Comparison of ENCODE assay signal across 8 cellular contexts in the genomic region with DNA sequence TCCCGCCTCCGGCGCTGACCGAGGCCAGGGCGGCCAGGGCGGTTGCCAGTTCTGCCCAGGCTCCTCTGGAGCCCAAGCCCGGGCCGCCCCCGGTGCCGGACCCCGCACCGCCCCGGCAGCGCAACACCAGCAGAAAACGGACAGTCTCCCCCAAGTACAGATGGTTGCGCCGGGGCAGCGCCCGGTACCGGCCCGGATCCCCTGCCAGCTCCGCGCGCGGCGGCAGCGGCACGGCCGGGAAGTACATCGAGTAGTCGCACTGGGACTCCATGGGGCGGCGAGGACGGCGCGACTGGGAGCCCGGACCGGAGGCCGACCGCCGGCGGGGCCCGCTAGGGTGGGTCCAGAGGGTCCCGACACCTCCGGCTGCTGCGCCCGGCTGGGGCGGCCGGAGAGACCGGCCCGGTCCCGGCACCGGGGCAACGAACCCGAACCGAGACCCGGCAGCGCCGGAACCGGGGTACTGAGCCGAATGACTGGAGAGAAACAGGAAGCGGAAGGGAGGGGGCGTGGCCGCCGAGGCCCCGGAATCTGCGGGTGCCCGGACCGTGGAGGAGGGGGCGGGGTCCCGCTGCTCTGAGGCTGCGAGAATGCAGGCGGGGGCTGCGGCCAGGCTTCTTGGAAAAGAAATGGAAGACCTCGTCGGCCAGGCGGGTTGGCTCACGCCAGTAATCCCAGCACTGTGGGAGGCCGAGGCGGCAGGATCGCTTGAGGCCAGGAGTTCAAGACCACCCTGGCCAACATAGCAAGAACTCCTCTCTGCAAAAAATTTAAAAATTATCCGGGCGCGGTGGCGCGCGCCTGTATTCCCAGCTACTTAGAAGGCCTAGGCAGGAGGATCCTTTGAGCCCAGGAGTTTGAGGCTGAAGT. TPM values are rescaled to one million over a fixed set of nuclear protein-coding genes. Genes with fewer than 3 reads are reported as not detected.
DNase-seq lines count a peak whose midpoint lies in the region; ATAC-seq and TF ChIP-seq lines count a peak whose summit lies in the region.

A gene with protein sequence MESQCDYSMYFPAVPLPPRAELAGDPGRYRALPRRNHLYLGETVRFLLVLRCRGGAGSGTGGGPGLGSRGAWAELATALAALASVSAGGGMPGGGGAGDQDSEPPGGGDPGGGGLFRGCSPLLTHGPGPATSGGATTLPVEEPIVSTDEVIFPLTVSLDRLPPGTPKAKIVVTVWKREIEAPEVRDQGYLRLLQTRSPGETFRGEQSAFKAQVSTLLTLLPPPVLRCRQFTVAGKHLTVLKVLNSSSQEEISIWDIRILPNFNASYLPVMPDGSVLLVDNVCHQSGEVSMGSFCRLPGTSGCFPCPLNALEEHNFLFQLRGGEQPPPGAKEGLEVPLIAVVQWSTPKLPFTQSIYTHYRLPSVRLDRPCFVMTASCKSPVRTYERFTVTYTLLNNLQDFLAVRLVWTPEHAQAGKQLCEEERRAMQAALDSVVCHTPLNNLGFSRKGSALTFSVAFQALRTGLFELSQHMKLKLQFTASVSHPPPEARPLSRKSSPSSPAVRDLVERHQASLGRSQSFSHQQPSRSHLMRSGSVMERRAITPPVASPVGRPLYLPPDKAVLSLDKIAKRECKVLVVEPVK (minus strand): TSS at position 495 of the 870 bp plus-strand sequence. CDS start 224 bp downstream, at position 271.

- TF ChIP-seq CTCF in HEK293 (tag by site-specific recombination; IDR thresholded peaks at IDR 0.05) (no peak), gastroesophageal sphincter (IDR thresholded peaks at IDR 0.05) (peak in 2 of 4 experiments; percentile 6 to 16)

- ATAC-seq in gastroesophageal sphincter, result peak; percentile 92

- DNase-seq in EL (peak; percentile 83), NAMALWA (ENCODE audit: low spot score) (peak; percentile 92), SK-N-MC (ENCODE audit: low read depth, low spot score) (no peak), neuronal stem cell (ENCODE audit: low spot score) (peak; percentile 87)
- peak; percentile 94 for DNase-seq in activated naive CD4-positive, alpha-beta T cell treated with anti-CD3 and anti-CD28 coated beads for 36 hours

- H3K4ac ChIP-seq in neuronal stem cell (ENCODE audit: low read length), result peak within 1 kb of the TSS; percentile 1

- peaks cover 0 to 36% of the 10 kb centered on the region in 2 experiments; a peak in 1 of 3 replicates for H3K36me3 ChIP-seq in HEK293 (ENCODE audit: control insufficient read depth in 2 of 2, insufficient read depth in 1 of 2, low read length in 2 of 2)
- peaks cover 25% of the 10 kb centered on the region; the same call in 1 of the 2 replicates for H3K36me3 ChIP-seq in SK-N-MC (ENCODE audit: insufficient read depth, low read length)
- H3K36me3 ChIP-seq in gastroesophageal sphincter, result peaks cover 0 to 38% of the 10 kb centered on the region in 2 donors
- H3K36me3 ChIP-seq in neuronal stem cell (replicated peaks in 1 of 2; ENCODE audit: control insufficient read depth in 2 of 2, insufficient read depth in 2 of 2, low read length in 2 of 2), result peaks cover 24 to 41% of the 10 kb centered on the region in 2 donors
- peaks cover 0 to 34% (median 31%) of the 10 kb centered on the region in 5 donors for H3K36me3 ChIP-seq in subcutaneous abdominal adipose tissue (ENCODE audit: control insufficient read depth in 5 of 5, insufficient read depth in 5 of 5, low read length in 5 of 5)

- H4K91ac ChIP-seq in neuronal stem cell (ENCODE audit: low read depth, low read length, poor library complexity), result no peak within 1 kb of the TSS

- H3K9me3 ChIP-seq in HEK293 (ENCODE audit: control insufficient read depth, insufficient read depth, low read depth, low read length), result no peaks in the 10 kb centered on the region
- no peaks in the 10 kb centered on the region for H3K9me3 ChIP-seq in SK-N-MC (ENCODE audit: low read depth, low read length)
- no peaks in the 10 kb centered on the region for H3K9me3 ChIP-seq in gastroesophageal sphincter
- no peaks in the 10 kb centered on the region for H3K9me3 ChIP-seq in neuronal stem cell (replicated peaks in 1 of 2; ENCODE audit: control insufficient read depth in 2 of 2, insufficient read depth in 1 of 2, low read depth in 1 of 2, low read length in 2 of 2)
- H3K9me3 ChIP-seq in subcutaneous abdominal adipose tissue (ENCODE audit: control insufficient read depth in 5 of 5, low read length in 5 of 5), result no peaks in the 10 kb centered on the region

- H2BK120ac ChIP-seq in neuronal stem cell (ENCODE audit: low read depth, low read length), result no peak within 1 kb of the TSS

- H3K27me3 ChIP-seq in gastroesophageal sphincter (no peaks in the 10 kb centered on the region), neuronal stem cell (ENCODE audit: control insufficient read depth in 3 of 3, insufficient read depth in 3 of 3, low read depth in 1 of 3, low read length in 3 of 3) (no peaks in the 10 kb centered on the region), subcutaneous abdominal adipose tissue (ENCODE audit: control insufficient read depth in 5 of 5, insufficient read depth in 4 of 5, low read length in 5 of 5) (no peaks in the 10 kb centered on the region)

- 5 to 20% methylated on average over 1 to 15 of the region's 87 CpGs for WGBS in gastroesophageal sphincter (ENCODE audit: low coverage in 1 of 2), 2 donors
- WGBS in neuronal stem cell (ENCODE audit: extremely low coverage in 2 of 2, insufficient read length in 2 of 2, insufficient replicate concordance in 1 of 2), 2 donors, result no CpG with 5 or more reads among the region's 87 CpGs

- peak within 1 kb of the TSS; percentile 86 for H3K18ac ChIP-seq in neuronal stem cell (ENCODE audit: low read length)

- H3K27ac ChIP-seq in HEK293 (ENCODE audit: extremely low read depth, low read depth, low read length) (peak within 1 kb of the TSS; percentile 67), SK-N-MC (peak within 1 kb of the TSS; percentile 66; the same call in 1 of the 2 replicates), gastroesophageal sphincter (peak within 1 kb of the TSS; percentile 21 to 89 (median 84)), neuronal stem cell (replicated peaks; ENCODE audit: low read length) (peak within 1 kb of the TSS; percentile 63), subcutaneous abdominal adipose tissue (ENCODE audit: low read depth, low read length) (peak within 1 kb of the TSS; percentile 72)

- CTCF ChIA-PET in HEK293 (lab: Yijun Ruan, JAX), result interaction anchor here (0.6 to 1.9 kb wide), 4 partner anchors 11 to 450 kb away, joined by 3 to 7 read pairs (median 4); no protein-coding TSS in a partner anchor
- CTCF ChIA-PET in activated naive CD4-positive, alpha-beta T cell treated with anti-CD3 and anti-CD28 coated beads for 36 hours (lab: Charles Lee), result interaction anchor here (2.9 kb wide), 1 partner anchor 59 kb away, joined by 11 read pairs; no protein-coding TSS in a partner anchor

- H2AK5ac ChIP-seq in neuronal stem cell (ENCODE audit: low read depth, low read length), result peak within 1 kb of the TSS; percentile 69

- peak; percentile 30 to 43 for TF ChIP-seq POLR2A in gastroesophageal sphincter (IDR thresholded peaks at IDR 0.05)

- H3K27ac Mint-ChIP-seq in activated naive CD4-positive, alpha-beta T cell treated with anti-CD3 and anti-CD28 coated beads for 36 hours, result peak within 1 kb of the TSS; percentile 83

- peak within 1 kb of the TSS; percentile 80 for H3K4me3 ChIP-seq in HEK293 (ENCODE audit: low read depth, low read length)
- peak within 1 kb of the TSS; percentile 88 for H3K4me3 ChIP-seq in SK-N-MC
- peak within 1 kb of the TSS; percentile 55 to 81 for H3K4me3 ChIP-seq in gastroesophageal sphincter
- peak within 1 kb of the TSS; percentile 87 to 97 for H3K4me3 ChIP-seq in neuronal stem cell (ENCODE audit: low read length in 2 of 2)
- peak within 1 kb of the TSS; percentile 67 to 85 (median 74) for H3K4me3 ChIP-seq in subcutaneous abdominal adipose tissue (ENCODE audit: low read depth in 1 of 5, low read length in 5 of 5)

- peak within 1 kb of the TSS; percentile 78 for H3K4me3 Mint-ChIP-seq in activated naive CD4-positive, alpha-beta T cell treated with anti-CD3 and anti-CD28 coated beads for 36 hours

- H3K14ac ChIP-seq in neuronal stem cell (ENCODE audit: low read length), result no peak within 1 kb of the TSS

- H4K8ac ChIP-seq in neuronal stem cell (ENCODE audit: low read depth, low read length), result no peak within 1 kb of the TSS

- intact Hi-C loops in activated naive CD4-positive, alpha-beta T cell treated with anti-CD3 and anti-CD28 coated beads for 36 hours (cut with micrococcal nuclease), result loop anchor here (1.0 kb wide), 2 partner anchors 8 to 10 kb away; a partner anchor contains a TSS

- peak within 1 kb of the TSS; percentile 87 for H3K23ac ChIP-seq in neuronal stem cell (ENCODE audit: low read depth, low read length, poor library complexity)

- H2BK5ac ChIP-seq in neuronal stem cell (ENCODE audit: low read length), result peak within 1 kb of the TSS; percentile 55

- H3K4me1 Mint-ChIP-seq in activated naive CD4-positive, alpha-beta T cell treated with anti-CD3 and anti-CD28 coated beads for 36 hours (ENCODE audit: low read depth), result peaks cover 37% of the 10 kb centered on the region

- peak within 1 kb of the TSS; percentile 88 for H2AFZ ChIP-seq in neuronal stem cell (ENCODE audit: low read length)

- POLR2A ChIA-PET in HEK293 (lab: Yijun Ruan, JAX), result interaction anchor here (1.0 to 4.3 kb wide), 5 partner anchors 10 to 64 kb away, joined by 3 to 38 read pairs (median 5); a partner anchor contains a TSS

- TF ChIP-seq EP300 in gastroesophageal sphincter (IDR thresholded peaks at IDR 0.05), result no peak

- H3K9ac ChIP-seq in SK-N-MC (ENCODE audit: insufficient read length) (peak within 1 kb of the TSS; percentile 88), neuronal stem cell (ENCODE audit: low read depth, low read length, poor library complexity) (peak within 1 kb of the TSS; percentile 89), subcutaneous abdominal adipose tissue (ENCODE audit: low read length in 5 of 5) (peak within 1 kb of the TSS; percentile 63 to 91 (median 77))

- H3K4me1 ChIP-seq in HEK293 (ENCODE audit: control insufficient read depth, insufficient read depth, low read length) (peaks cover 3% of the 10 kb centered on the region; the same call in 1 of the 2 replicates), gastroesophageal sphincter (peaks cover 0 to 37% (median 14%) of the 10 kb centered on the region in 3 donors), neuronal stem cell (ENCODE audit: control insufficient read depth in 2 of 2, insufficient read depth in 1 of 2, low read depth in 1 of 2, low read length in 2 of 2) (peaks cover 5 to 11% of the 10 kb centered on the region in 2 donors), subcutaneous abdominal adipose tissue (ENCODE audit: control insufficient read depth in 5 of 5, insufficient read depth in 5 of 5, low read length in 5 of 5) (peaks cover 3 to 40% (median 31%) of the 10 kb centered on the region in 5 donors)

- H3K9me3 Mint-ChIP-seq in activated naive CD4-positive, alpha-beta T cell treated with anti-CD3 and anti-CD28 coated beads for 36 hours, result no peaks in the 10 kb centered on the region

- no peak within 1 kb of the TSS for H2BK12ac ChIP-seq in neuronal stem cell (ENCODE audit: low read length)

- H2BK15ac ChIP-seq in neuronal stem cell (ENCODE audit: low read length), result no peak within 1 kb of the TSS

- peak within 1 kb of the TSS; percentile 92 for H3K4me2 ChIP-seq in neuronal stem cell (ENCODE audit: insufficient read depth, low read length, poor library complexity, severe bottlenecking)

- H3K36me3 Mint-ChIP-seq in activated naive CD4-positive, alpha-beta T cell treated with anti-CD3 and anti-CD28 coated beads for 36 hours (ENCODE audit: low read depth), result peaks cover 10% of the 10 kb centered on the region

- peaks cover 5% of the 10 kb centered on the region for H3K79me1 ChIP-seq in neuronal stem cell (ENCODE audit: low read depth, low read length)

- no peaks in the 10 kb centered on the region for H3K27me3 Mint-ChIP-seq in activated naive CD4-positive, alpha-beta T cell treated with anti-CD3 and anti-CD28 coated beads for 36 hours (ENCODE audit: low read depth)

RNA-seq across cellular contexts. Expression of the gene that starts here (rescaled TPM):
- total RNA-seq in activated naive CD4-positive, alpha-beta T cell treated with anti-CD3 and anti-CD28 coated beads for 36 hours, result 10 to 100 TPM; 21.2 to 21.6 TPM
- total RNA-seq in gastroesophageal sphincter, result 1 to 10 TPM; 3.0 to 7.8 (median 7.3) TPM
- 9.5 TPM for polyA plus RNA-seq in neuronal stem cell (2013, experiment 1 of 2)
- 8.9 TPM for polyA plus RNA-seq in neuronal stem cell (2013, experiment 2 of 2)
